ENCODE assay signal across 1 cellular context in genomic region chr12:47397664-47398281, GRCh38.
TF ChIP-seq lines count a peak whose summit lies in the region.

No MANE protein-coding gene starts in this region.

TF ChIP-seq in GM23338, 12 proteins besides CTCF, POLR2A, EP300 and RAD21 (continued from another document):
- TF ChIP-seq, protein P1, sequence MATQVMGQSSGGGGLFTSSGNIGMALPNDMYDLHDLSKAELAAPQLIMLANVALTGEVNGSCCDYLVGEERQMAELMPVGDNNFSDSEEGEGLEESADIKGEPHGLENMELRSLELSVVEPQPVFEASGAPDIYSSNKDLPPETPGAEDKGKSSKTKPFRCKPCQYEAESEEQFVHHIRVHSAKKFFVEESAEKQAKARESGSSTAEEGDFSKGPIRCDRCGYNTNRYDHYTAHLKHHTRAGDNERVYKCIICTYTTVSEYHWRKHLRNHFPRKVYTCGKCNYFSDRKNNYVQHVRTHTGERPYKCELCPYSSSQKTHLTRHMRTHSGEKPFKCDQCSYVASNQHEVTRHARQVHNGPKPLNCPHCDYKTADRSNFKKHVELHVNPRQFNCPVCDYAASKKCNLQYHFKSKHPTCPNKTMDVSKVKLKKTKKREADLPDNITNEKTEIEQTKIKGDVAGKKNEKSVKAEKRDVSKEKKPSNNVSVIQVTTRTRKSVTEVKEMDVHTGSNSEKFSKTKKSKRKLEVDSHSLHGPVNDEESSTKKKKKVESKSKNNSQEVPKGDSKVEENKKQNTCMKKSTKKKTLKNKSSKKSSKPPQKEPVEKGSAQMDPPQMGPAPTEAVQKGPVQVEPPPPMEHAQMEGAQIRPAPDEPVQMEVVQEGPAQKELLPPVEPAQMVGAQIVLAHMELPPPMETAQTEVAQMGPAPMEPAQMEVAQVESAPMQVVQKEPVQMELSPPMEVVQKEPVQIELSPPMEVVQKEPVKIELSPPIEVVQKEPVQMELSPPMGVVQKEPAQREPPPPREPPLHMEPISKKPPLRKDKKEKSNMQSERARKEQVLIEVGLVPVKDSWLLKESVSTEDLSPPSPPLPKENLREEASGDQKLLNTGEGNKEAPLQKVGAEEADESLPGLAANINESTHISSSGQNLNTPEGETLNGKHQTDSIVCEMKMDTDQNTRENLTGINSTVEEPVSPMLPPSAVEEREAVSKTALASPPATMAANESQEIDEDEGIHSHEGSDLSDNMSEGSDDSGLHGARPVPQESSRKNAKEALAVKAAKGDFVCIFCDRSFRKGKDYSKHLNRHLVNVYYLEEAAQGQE (IDR thresholded peaks at IDR 0.05; ENCODE audit: unreplicated experiment) = no peak
- TF ChIP-seq JUNB (IDR thresholded peaks at IDR 0.05; ENCODE audit: unreplicated experiment) (no peak), ZNF114 (CRISPR knock-in tag; IDR thresholded peaks at IDR 0.05) (no peak), EZH2phosphoT487 (IDR thresholded peaks at IDR 0.05; ENCODE audit: unreplicated experiment) (no peak), NANOG (IDR thresholded peaks at IDR 0.05; ENCODE audit: borderline replicate concordance) (no peak)
